In the genomic region with DNA sequence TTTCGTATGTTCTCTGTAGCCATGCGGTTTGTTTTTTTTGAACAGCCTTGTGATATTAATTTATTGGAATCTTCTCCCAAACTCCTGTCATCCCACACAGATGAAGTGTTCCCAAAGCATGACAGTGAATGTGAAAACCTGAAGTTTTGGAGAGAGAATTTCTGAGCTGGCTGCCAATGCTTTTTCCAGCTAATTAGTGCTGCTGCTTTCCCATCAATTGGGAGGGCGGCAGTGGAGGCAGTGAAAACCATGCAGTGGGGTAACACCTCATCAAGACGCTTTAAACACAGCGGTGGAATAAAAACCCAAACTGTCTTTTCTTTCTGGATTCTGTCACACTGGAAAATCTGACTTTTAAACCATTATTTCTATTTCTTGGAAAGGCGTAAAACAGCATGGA, we compare ENCODE assay signal across 23 cellular contexts.
DNase-seq lines count a peak whose midpoint lies in the region; ATAC-seq lines count a peak whose summit lies in the region.
"Had no signal": no experiment of that assay in that cellular context is flagged by ENCODE, and none has a peak within 500 bp of the region (broad histone marks: within the 10 kb centered on the region; RNA-seq: fewer than 3 reads in every experiment).

No MANE protein-coding gene starts in this region.

- peak; percentile 7 for DNase-seq in Ammon's horn (ENCODE audit: low spot score)
- peak; percentile 62 for DNase-seq in NCI-H1092 treated with DMSO at 0.1 percent for 48 hours (lab: John Stamatoyannopoulos, UW)
- DNase-seq in astrocyte of the hippocampus (ENCODE audit: low read depth, low spot score) = peak; percentile 2
- DNase-seq in medulla oblongata (ENCODE audit: extremely low spot score) = peak; percentile 6
- DNase-seq in SKM-1 treated with dmso at 0.1 percent for 144 hours (lab: John Stamatoyannopoulos, UW; ENCODE audit: unreplicated experiment) = no peak
- no peak for DNase-seq in OCI-M2 (lab: John Stamatoyannopoulos, UW; ENCODE audit: unreplicated experiment)
- DNase-seq: 8988T, ACHN, Calu3, DMS153, DND-41, H7, HFFc6, MM.1S, NCI-H1417 treated with DMSO at 0.1 percent for 48 hours, NCI-H1930, NCI-H2107, NCI-H524, NCI-H748 treated with DMSO at 0.1 percent for 48 hours, PC-3 had no signal

- ATAC-seq in HG03520 (IDR thresholded peaks at IDR 0.05; ENCODE audit: unreplicated experiment) = no peak
- ATAC-seq in GM21360 (IDR thresholded peaks at IDR 0.05; ENCODE audit: unreplicated experiment) = no peak
- ATAC-seq: PC-3, SK-N-SH treated with all-trans-retinoic acid at 6 μM for 48 hours had no signal

Comparison
In these comparisons a context has a peak if more than half of its experiments do, and no peak if none do; other contexts are left out.
1. DNase-seq: peak in Ammon's horn (single experiment), NCI-H1092 treated with DMSO at 0.1 percent for 48 hours (single experiment), astrocyte of the hippocampus (single experiment) and medulla oblongata (single experiment); none in SKM-1 treated with dmso at 0.1 percent for 144 hours (single experiment) and OCI-M2 (single experiment).